In the genomic region with DNA sequence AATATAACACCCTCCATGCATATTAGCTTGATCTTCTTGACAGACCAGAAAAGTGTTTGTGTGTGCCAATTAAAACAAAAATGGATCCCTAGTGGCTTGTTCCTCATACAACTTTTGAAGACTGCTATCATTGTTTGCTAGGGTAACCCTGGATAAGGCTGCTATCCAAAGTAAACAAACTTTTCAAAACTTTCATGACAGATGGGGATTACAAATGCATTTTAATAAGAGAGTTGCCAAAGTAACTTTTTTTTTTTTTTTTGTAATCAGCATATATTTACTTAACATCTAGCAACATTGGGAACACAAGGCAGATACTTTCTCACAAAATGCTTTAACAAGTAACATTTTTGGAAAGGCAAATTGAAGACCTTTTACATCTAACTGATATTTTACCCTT, we compare ENCODE assay signal across 19 cellular contexts.
DNase-seq lines count a peak whose midpoint lies in the region; ATAC-seq, FAIRE-seq and TF ChIP-seq lines count a peak whose summit lies in the region.
"Had no signal": no experiment of that assay in that cellular context is flagged by ENCODE, and none has a peak within 500 bp of the region (broad histone marks: within the 10 kb centered on the region; RNA-seq: fewer than 3 reads in every experiment).

No MANE protein-coding gene starts in this region.

- H3K27ac Mint-ChIP-seq in stimulated activated naive CD8-positive, alpha-beta T cell treated with anti-CD3 and anti-CD28 coated beads, Interleukin-15, amount 100 ng/mL, for 72 hours, result no peak overlapping the region
- H3K27ac Mint-ChIP-seq in glutamatergic neuron (ENCODE audit: unreplicated experiment), result no peak overlapping the region
- H3K27ac Mint-ChIP-seq: activated naive CD4-positive, alpha-beta T cell treated with anti-CD3 and anti-CD28 coated beads, Interleukin-2, amount 10 ng/mL, durations not matched to agents 7 days and 5 days had no signal

- intact Hi-C loops in pancreas (cut with DNase I), result no loop called here

- ATAC-seq in pancreas, result peak; percentile 94 to 97 (median 96)
- ATAC-seq in stimulated activated naive CD8-positive, alpha-beta T cell treated with anti-CD3 and anti-CD28 coated beads, Interleukin-15, amount 100 ng/mL, for 72 hours, result no peak

- H3K27ac ChIP-seq in epithelial cell of prostate (no peak overlapping the region), pancreas (no peak overlapping the region)
- H3K27ac ChIP-seq: BLaER1, KMS-11, testis had no signal

- no peaks in the 10 kb centered on the region for H3K9me3 Mint-ChIP-seq in stimulated activated naive CD8-positive, alpha-beta T cell treated with anti-CD3 and anti-CD28 coated beads, Interleukin-15, amount 100 ng/mL, for 72 hours
- no peaks in the 10 kb centered on the region for H3K9me3 Mint-ChIP-seq in glutamatergic neuron (ENCODE audit: unreplicated experiment)
- H3K9me3 Mint-ChIP-seq: activated naive CD4-positive, alpha-beta T cell treated with anti-CD3 and anti-CD28 coated beads, Interleukin-2, amount 10 ng/mL, durations not matched to agents 7 days and 5 days; natural killer cell treated with Interleukin-12 subunit alpha and Interleukin-12 subunit beta and Interleukin-15 and Interleukin-18, amount 100 ng/mL, for 72 hours had no signal

- H3K4me1 Mint-ChIP-seq in stimulated activated naive CD8-positive, alpha-beta T cell treated with anti-CD3 and anti-CD28 coated beads, Interleukin-15, amount 100 ng/mL, for 72 hours, result peaks cover 18% of the 10 kb centered on the region
- peaks cover 8% of the 10 kb centered on the region for H3K4me1 Mint-ChIP-seq in glutamatergic neuron (ENCODE audit: low read depth, unreplicated experiment)

- DNase-seq in EL (peak; percentile 37), NCI-H69 (lab: John Stamatoyannopoulos, UW) (peak; percentile 0), epithelial cell of prostate (ENCODE audit: low read depth, low spot score) (peak; percentile 18), pancreas (peak in 2 of 6 donors; percentile 3 to 8), NCI-H128 (lab: John Stamatoyannopoulos, UW; ENCODE audit: unreplicated experiment) (no peak), glutamatergic neuron (no peak), activated gamma-delta T cell (lab: John Stamatoyannopoulos, UW) (no peak)
- no peak for DNase-seq in stimulated activated naive CD8-positive, alpha-beta T cell treated with anti-CD3 and anti-CD28 coated beads, Interleukin-15, amount 100 ng/mL, for 72 hours
- DNase-seq: activated CD4-positive, alpha-beta T cell treated with anti-CD3 and anti-CD28 coated beads for 48 hours; activated naive CD4-positive, alpha-beta T cell treated with anti-CD3 and anti-CD28 coated beads, Interleukin-2, amount 10 ng/mL, durations not matched to agents 7 days and 5 days; NCI-H1694 treated with DMSO at 0.1 percent for 48 hours; NCI-H524 treated with DMSO at 0.1 percent for 48 hours; OCI-M1; stimulated activated CD4-positive, alpha-beta T cell treated with anti-CD3 and anti-CD28 coated beads, Interleukin-2, amount 100 ng/mL, for 48 hours; testis had no signal

- no peaks in the 10 kb centered on the region for H3K27me3 ChIP-seq in pancreas
- H3K27me3 ChIP-seq: BLaER1, testis had no signal

- H3K4me3 Mint-ChIP-seq in stimulated activated naive CD8-positive, alpha-beta T cell treated with anti-CD3 and anti-CD28 coated beads, Interleukin-15, amount 100 ng/mL, for 72 hours, result no peak overlapping the region
- no peak overlapping the region for H3K4me3 Mint-ChIP-seq in glutamatergic neuron (ENCODE audit: unreplicated experiment)
- H3K4me3 Mint-ChIP-seq: activated naive CD4-positive, alpha-beta T cell treated with anti-CD3 and anti-CD28 coated beads, Interleukin-2, amount 10 ng/mL, durations not matched to agents 7 days and 5 days; natural killer cell treated with Interleukin-12 subunit alpha and Interleukin-12 subunit beta and Interleukin-15 and Interleukin-18, amount 100 ng/mL, for 72 hours had no signal

- no peaks in the 10 kb centered on the region for H3K36me3 ChIP-seq in pancreas
- H3K36me3 ChIP-seq: BLaER1 had no signal

- no peak for FAIRE-seq in pancreas (lab: Jason Lieb, UNC)
- FAIRE-seq: colon had no signal

- no peaks in the 10 kb centered on the region for H3K36me3 Mint-ChIP-seq in glutamatergic neuron (ENCODE audit: unreplicated experiment)
- H3K36me3 Mint-ChIP-seq: natural killer cell treated with Interleukin-12 subunit alpha and Interleukin-12 subunit beta and Interleukin-15 and Interleukin-18, amount 100 ng/mL, for 72 hours had no signal

- peaks cover 10 to 27% (median 14%) of the 10 kb centered on the region in 3 donors for H3K4me1 ChIP-seq in pancreas
- H3K4me1 ChIP-seq: BLaER1, testis had no signal

- H3K27me3 Mint-ChIP-seq in stimulated activated naive CD8-positive, alpha-beta T cell treated with anti-CD3 and anti-CD28 coated beads, Interleukin-15, amount 100 ng/mL, for 72 hours, result no peaks in the 10 kb centered on the region
- H3K27me3 Mint-ChIP-seq in glutamatergic neuron (ENCODE audit: unreplicated experiment), result no peaks in the 10 kb centered on the region
- H3K27me3 Mint-ChIP-seq: activated naive CD4-positive, alpha-beta T cell treated with anti-CD3 and anti-CD28 coated beads, Interleukin-2, amount 10 ng/mL, durations not matched to agents 7 days and 5 days; natural killer cell treated with Interleukin-12 subunit alpha and Interleukin-12 subunit beta and Interleukin-15 and Interleukin-18, amount 100 ng/mL, for 72 hours had no signal

- no peak overlapping the region for H3K4me3 ChIP-seq in pancreas
- H3K4me3 ChIP-seq: BLaER1, testis had no signal

- TF ChIP-seq CTCF in pancreas (IDR thresholded peaks at IDR 0.05) (no peak), glutamatergic neuron (IDR thresholded peaks at IDR 0.05; ENCODE audit: partially characterized antibody, unreplicated experiment) (no peak)

- H3K9me3 ChIP-seq in pancreas, result no peaks in the 10 kb centered on the region
- H3K9me3 ChIP-seq: BLaER1, testis had no signal

Comparison
In these comparisons a context has a peak if more than half of its experiments do, and no peak if none do; other contexts are left out.
1. DNase-seq: peak in EL (single experiment), NCI-H69 (single experiment) and epithelial cell of prostate (single experiment); none in NCI-H128 (single experiment), stimulated activated naive CD8-positive, alpha-beta T cell treated with anti-CD3 and anti-CD28 coated beads, Interleukin-15, amount 100 ng/mL, for 72 hours (0 of 2), glutamatergic neuron (single experiment) and activated gamma-delta T cell (single experiment).